ENCODE assay signal across 15 cellular contexts in genomic region chr5:24135536-24135935, GRCh38.
DNase-seq lines count a peak whose midpoint lies in the region; ATAC-seq and TF ChIP-seq lines count a peak whose summit lies in the region.
"Had no signal": no experiment of that assay in that cellular context is flagged by ENCODE, and none has a peak within 500 bp of the region (broad histone marks: within the 10 kb centered on the region; RNA-seq: fewer than 3 reads in every experiment).

No MANE protein-coding gene starts in this region.

- H3K9me2 ChIP-seq in GM23338 (ENCODE audit: insufficient read depth): no peaks in the 10 kb centered on the region
- H3K9me2 ChIP-seq in SU-DHL-6 (replicated peaks; ENCODE audit: insufficient read depth, low read length): no peaks in the 10 kb centered on the region

- no peaks in the 10 kb centered on the region for H3K9me3 ChIP-seq in SU-DHL-6 (ENCODE audit: insufficient read depth, low read length)
- H3K9me3 ChIP-seq: BLaER1 treated with 17β-estradiol and CSF1 and Interleukin-3, amounts not matched to agents 10 nM and 100 nM had no signal

- H3F3A ChIP-seq in GM23338 (replicated peaks; ENCODE audit: low read depth) (no peaks in the 10 kb centered on the region), SU-DHL-6 (ENCODE audit: insufficient read depth) (no peaks in the 10 kb centered on the region)

- H3K27ac Mint-ChIP-seq in GM23338: no peak overlapping the region
- H3K27ac Mint-ChIP-seq: CD4-positive, CD25-positive, alpha-beta regulatory T cell had no signal

- no peak for ATAC-seq in GM23338
- ATAC-seq: HCT116 had no signal

- DNase-seq in GM23338 (ENCODE audit: low spot score) (peak; percentile 9), NCI-H226 (peak; percentile 49), kidney glomerular epithelial cell (lab: John Stamatoyannopoulos, UW) (peak; percentile 47), NCI-H146 (lab: John Stamatoyannopoulos, UW) (no peak), NCI-H2081 treated with DMSO at 0.1 percent for 48 hours (lab: John Stamatoyannopoulos, UW) (no peak), substantia nigra (lab: John Stamatoyannopoulos, UW) (no peak)
- no peak for DNase-seq in activated effector memory CD4-positive, alpha-beta T cell treated with Interleukin-2 at 50 U/mL for 16 hours
- DNase-seq: ACHN; Calu3; CD4-positive, CD25-positive, alpha-beta regulatory T cell; DMS 273 treated with DMSO at 0.1 percent for 48 hours had no signal

- H4K20me1 ChIP-seq in GM23338 (replicated peaks; ENCODE audit: insufficient read depth): no peaks in the 10 kb centered on the region
- H4K20me1 ChIP-seq in SU-DHL-6 (ENCODE audit: low read depth, low read length): no peaks in the 10 kb centered on the region
- H4K20me1 ChIP-seq: BLaER1 treated with 17β-estradiol and CSF1 and Interleukin-3, amounts not matched to agents 10 nM and 100 nM had no signal

- H3K27me3 ChIP-seq in GM23338 (ENCODE audit: insufficient read depth): no peaks in the 10 kb centered on the region
- H3K27me3 ChIP-seq in SU-DHL-6 (ENCODE audit: low read length): no peaks in the 10 kb centered on the region
- H3K27me3 ChIP-seq: BLaER1 treated with 17β-estradiol and CSF1 and Interleukin-3, amounts not matched to agents 10 nM and 100 nM had no signal

- H3K4me2 ChIP-seq in GM23338 (no peak overlapping the region), SU-DHL-6 (ENCODE audit: low read depth, low read length, poor library complexity, severe bottlenecking) (no peak overlapping the region)
- H3K4me2 ChIP-seq: BLaER1 treated with 17β-estradiol and CSF1 and Interleukin-3, amounts not matched to agents 10 nM and 100 nM had no signal

- H3K4me3 Mint-ChIP-seq in GM23338: no peak overlapping the region
- H3K4me3 Mint-ChIP-seq: CD4-positive, CD25-positive, alpha-beta regulatory T cell had no signal

- no peaks in the 10 kb centered on the region for H3K27me3 Mint-ChIP-seq in GM23338 (ENCODE audit: insufficient read depth, low read depth, poor library complexity)
- H3K27me3 Mint-ChIP-seq: CD4-positive, CD25-positive, alpha-beta regulatory T cell had no signal

- H3K4me1 Mint-ChIP-seq in GM23338: peaks cover 2% of the 10 kb centered on the region; the same call in 1 of the 3 replicates
- H3K4me1 Mint-ChIP-seq: CD4-positive, CD25-positive, alpha-beta regulatory T cell had no signal

- H3K27ac ChIP-seq in GM23338 (ENCODE audit: low read depth) (no peak overlapping the region), SU-DHL-6 (ENCODE audit: low read depth, low read length) (no peak overlapping the region), substantia nigra (ENCODE audit: low read depth, low read length, poor library complexity, severe bottlenecking) (no peak overlapping the region)
- H3K27ac ChIP-seq: BLaER1 treated with 17β-estradiol and CSF1 and Interleukin-3, amounts not matched to agents 10 nM and 100 nM; HL-60 had no signal

- no peak overlapping the region for H3K9ac ChIP-seq in SU-DHL-6 (ENCODE audit: low read length)
- H3K9ac ChIP-seq: BLaER1 treated with 17β-estradiol and CSF1 and Interleukin-3, amounts not matched to agents 10 nM and 100 nM had no signal

- 0 out of 2 replicates have a peak, but pooled peaks cover 4% of the 10 kb centered on the region for H3K4me1 ChIP-seq in GM23338 (ENCODE audit: insufficient read depth)
- H3K4me1 ChIP-seq: BLaER1 treated with 17β-estradiol and CSF1 and Interleukin-3, amounts not matched to agents 10 nM and 100 nM had no signal

- H3K9me3 Mint-ChIP-seq in GM23338: no peaks in the 10 kb centered on the region

- no peak for TF ChIP-seq CTCF in GM23338 (conservative IDR thresholded peaks at IDR 0.05; ENCODE audit: low read depth in 2 of 2)
- no peak for TF ChIP-seq CTCF in SU-DHL-6 (IDR thresholded peaks at IDR 0.05; ENCODE audit: insufficient read depth, low read length, poor library complexity, severe bottlenecking)

- H3K36me3 Mint-ChIP-seq in GM23338 (ENCODE audit: low read depth): no peaks in the 10 kb centered on the region
- H3K36me3 Mint-ChIP-seq: CD4-positive, CD25-positive, alpha-beta regulatory T cell had no signal

- H3K36me3 ChIP-seq in GM23338 (ENCODE audit: insufficient read depth): no peaks in the 10 kb centered on the region
- H3K36me3 ChIP-seq in SU-DHL-6 (ENCODE audit: low read length): no peaks in the 10 kb centered on the region
- H3K36me3 ChIP-seq: BLaER1 treated with 17β-estradiol and CSF1 and Interleukin-3, amounts not matched to agents 10 nM and 100 nM had no signal

- H3K79me2 ChIP-seq in GM23338 (replicated peaks; ENCODE audit: insufficient read depth) (no peaks in the 10 kb centered on the region), SU-DHL-6 (ENCODE audit: insufficient read depth, low read length) (no peaks in the 10 kb centered on the region)

- H2AFZ ChIP-seq in GM23338 (no peak overlapping the region), SU-DHL-6 (ENCODE audit: low read depth, low read length, severe bottlenecking) (peak overlapping the region; percentile 68)

- no peak overlapping the region for H3K4me3 ChIP-seq in GM23338
- no peak overlapping the region for H3K4me3 ChIP-seq in SU-DHL-6 (ENCODE audit: insufficient read depth, low read length, poor library complexity, severe bottlenecking)
- H3K4me3 ChIP-seq: BLaER1 treated with 17β-estradiol and CSF1 and Interleukin-3, amounts not matched to agents 10 nM and 100 nM had no signal

TF ChIP-seq in GM23338, 12 proteins besides CTCF, POLR2A, EP300 and RAD21 (continues in another document):
- no peak for TF ChIP-seq CREB1 (CRISPR knock-in tag; IDR thresholded peaks at IDR 0.05; ENCODE audit: low read depth)
- no peak for TF ChIP-seq REST (IDR thresholded peaks at IDR 0.05; ENCODE audit: unreplicated experiment)
- TF ChIP-seq ZNF331 (CRISPR knock-in tag; IDR thresholded peaks at IDR 0.05; ENCODE audit: low read depth): no peak
- no peak for TF ChIP-seq ZNF114 (CRISPR knock-in tag; IDR thresholded peaks at IDR 0.05)
- TF ChIP-seq POLR2AphosphoS5 (IDR thresholded peaks at IDR 0.05; ENCODE audit: low read depth): no peak
- TF ChIP-seq STAT1 (IDR thresholded peaks at IDR 0.05; ENCODE audit: unreplicated experiment): no peak

Comparison
In these comparisons a context has a peak if more than half of its experiments do, and no peak if none do; other contexts are left out.
1. DNase-seq: peak in GM23338 (single experiment), NCI-H226 (single experiment) and kidney glomerular epithelial cell (single experiment); none in NCI-H146 (single experiment), NCI-H2081 treated with DMSO at 0.1 percent for 48 hours (single experiment), substantia nigra (0 of 49) and activated effector memory CD4-positive, alpha-beta T cell treated with Interleukin-2 at 50 U/mL for 16 hours (single experiment).